8 cellular contexts compared by ENCODE assay signal in the genomic region with DNA sequence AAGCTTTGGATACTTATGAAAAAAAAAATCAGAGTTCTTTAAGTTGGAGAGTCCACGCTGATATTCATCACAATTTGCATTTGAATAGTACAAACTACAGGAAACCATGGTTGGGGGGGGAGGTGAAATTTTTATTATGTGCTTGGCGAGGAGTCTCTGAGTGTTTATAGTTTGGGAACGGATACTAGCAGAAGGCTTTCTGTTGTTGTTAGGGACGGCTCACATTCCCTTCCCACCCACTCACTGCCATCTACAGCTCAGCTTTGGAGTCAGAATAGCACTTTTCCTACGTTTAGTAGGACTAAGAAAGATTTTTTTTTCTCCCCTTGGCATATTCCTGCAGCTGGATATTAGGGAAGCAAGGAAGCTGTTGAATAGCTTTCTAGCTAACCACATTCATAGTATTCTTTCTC.
DNase-seq lines count a peak whose midpoint lies in the region; ATAC-seq and TF ChIP-seq lines count a peak whose summit lies in the region.

No MANE protein-coding gene starts in this region.

- H3K36me3 Mint-ChIP-seq in Caco-2 (ENCODE audit: insufficient read depth, unreplicated experiment), result no peaks in the 10 kb centered on the region
- peaks cover 13% of the 10 kb centered on the region for H3K36me3 Mint-ChIP-seq in activated naive CD8-positive, alpha-beta T cell treated with anti-CD3 and anti-CD28 coated beads for 36 hours

- peaks cover 45% of the 10 kb centered on the region for H3K4me1 Mint-ChIP-seq in Caco-2 (ENCODE audit: low read depth, unreplicated experiment)
- peaks cover 46% of the 10 kb centered on the region for H3K4me1 Mint-ChIP-seq in activated naive CD8-positive, alpha-beta T cell treated with anti-CD3 and anti-CD28 coated beads for 36 hours

- no TSS peak for BruUV-seq in Caco-2 (replicated peaks; lab: Mats Ljungman, UMichigan)

- H3K27ac Mint-ChIP-seq in Caco-2 (ENCODE audit: unreplicated experiment), result peak overlapping the region; percentile 81
- peak overlapping the region; percentile 98 for H3K27ac Mint-ChIP-seq in activated naive CD8-positive, alpha-beta T cell treated with anti-CD3 and anti-CD28 coated beads for 36 hours

- H3K9me3 ChIP-seq in Caco-2 (no peaks in the 10 kb centered on the region), KOPT-K1 (ENCODE audit: insufficient read depth, low read length, poor library complexity, severe bottlenecking) (no peaks in the 10 kb centered on the region)

- H3K27ac ChIP-seq in KOPT-K1 (ENCODE audit: low read depth, low read length, poor library complexity, severe bottlenecking), result peak overlapping the region; percentile 87

- peaks cover 9% of the 10 kb centered on the region for H3K9me3 Mint-ChIP-seq in Caco-2 (ENCODE audit: unreplicated experiment)
- H3K9me3 Mint-ChIP-seq in activated naive CD8-positive, alpha-beta T cell treated with anti-CD3 and anti-CD28 coated beads for 36 hours, result peaks cover 11% of the 10 kb centered on the region

- no peaks in the 10 kb centered on the region for H3K27me3 Mint-ChIP-seq in Caco-2 (ENCODE audit: insufficient read depth, unreplicated experiment)
- no peaks in the 10 kb centered on the region for H3K27me3 Mint-ChIP-seq in activated naive CD8-positive, alpha-beta T cell treated with anti-CD3 and anti-CD28 coated beads for 36 hours

- H3K4me1 ChIP-seq in Caco-2, result peaks cover 35% of the 10 kb centered on the region

- DNase-seq in Caco-2, result peak in 1 of 2 experiments; percentile 47
- DNase-seq in activated naive CD8-positive, alpha-beta T cell treated with anti-CD3 and anti-CD28 coated beads for 36 hours, result no peak
- no peak for DNase-seq in left ventricle myocardium superior
- peak; percentile 76 for DNase-seq in retinal pigment epithelial cell (ENCODE audit: low read depth)
- DNase-seq in stimulated activated CD4-positive, alpha-beta T cell treated with anti-CD3 and anti-CD28 coated beads, Interleukin-4, amount 100 ng/mL, for 4 hours, result no peak
- no peak for DNase-seq in GM10248 (ENCODE audit: extremely low spot score)
- no peak for DNase-seq in NCI-H345 treated with DMSO at 0.1 percent for 48 hours (lab: John Stamatoyannopoulos, UW; ENCODE audit: unreplicated experiment)

- H3K4me3 ChIP-seq in Caco-2 (ENCODE audit: low read depth, low read length) (0 out of 2 replicates have a peak overlapping the region, but pooled peaks have one; percentile 8), retinal pigment epithelial cell (ENCODE audit: low read length) (peak overlapping the region; percentile 26)

- no peaks in the 10 kb centered on the region for H3K36me3 ChIP-seq in Caco-2 (ENCODE audit: control insufficient read depth, insufficient read depth, low read length)
- H3K36me3 ChIP-seq in KOPT-K1 (ENCODE audit: insufficient read depth, low read length), result no peaks in the 10 kb centered on the region

- TF ChIP-seq CTCF in Caco-2 (IDR thresholded peaks at IDR 0.05; ENCODE audit: insufficient read depth in 1 of 2, low read depth in 1 of 2, low read length in 1 of 2, severe bottlenecking in 1 of 2, unreplicated experiment in 1 of 2) (peak in 1 of 2 experiments; percentile 41), retinal pigment epithelial cell (conservative IDR thresholded peaks at IDR 0.05; ENCODE audit: low read depth, low read length) (peak; percentile 25), GM10248 (IDR thresholded peaks at IDR 0.05; ENCODE audit: control extremely low read depth, extremely low read depth, low read depth, missing control alignments) (no peak)

- ATAC-seq in left ventricle myocardium superior, result peak; percentile 79

- CTCF ChIA-PET in Caco-2 (lab: Charles Lee) (interaction anchor here (0.6 to 1.2 kb wide), 4 partner anchors 23 to 65 kb away, joined by 3 to 4 read pairs (median 3); no protein-coding TSS in a partner anchor), GM10248 (lab: Yijun Ruan, JAX) (no interaction called here)

- intact Hi-C loops in Caco-2 (cut with micrococcal nuclease; ENCODE audit: unreplicated experiment) (loop anchor here (1.0 to 2.0 kb wide), 4 partner anchors 27 to 64 kb away; no protein-coding TSS in a partner anchor), left ventricle myocardium superior (cut with micrococcal nuclease) (no loop called here)

- H3K27me3 ChIP-seq in Caco-2 (replicated peaks; ENCODE audit: control insufficient read depth, insufficient read depth, low read length), result no peaks in the 10 kb centered on the region

- POLR2A ChIA-PET in Caco-2 (lab: Charles Lee) (interaction anchor here (0.7 kb wide), 1 partner anchor 90 kb away, joined by 3 read pairs; no protein-coding TSS in a partner anchor), GM10248 (lab: Yijun Ruan, JAX) (no interaction called here)

- H3K4me3 Mint-ChIP-seq in Caco-2 (ENCODE audit: unreplicated experiment), result peak overlapping the region; percentile 65
- H3K4me3 Mint-ChIP-seq in activated naive CD8-positive, alpha-beta T cell treated with anti-CD3 and anti-CD28 coated beads for 36 hours, result peak overlapping the region; percentile 84
